In the genomic region with DNA sequence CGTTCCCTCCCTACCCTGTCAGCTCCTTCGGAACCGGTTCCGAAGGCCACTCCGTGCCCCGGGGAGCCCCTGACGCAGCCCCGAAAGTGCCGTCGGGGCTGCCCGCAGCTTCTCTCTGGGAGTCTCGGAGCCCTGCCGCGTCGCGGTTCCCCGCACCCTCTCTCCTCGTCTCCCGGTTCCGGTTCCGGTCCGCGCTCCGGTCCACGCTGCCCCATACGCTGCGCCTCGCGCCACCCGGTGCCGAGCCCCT, we compare ENCODE assay signal across 1 cellular context.
TF ChIP-seq lines count a peak whose summit lies in the region.

No MANE protein-coding gene starts in this region.

TF ChIP-seq in K562, 482 proteins besides CTCF, POLR2A, EP300 and RAD21 (continues in another document):
- TF ChIP-seq, protein P1, sequence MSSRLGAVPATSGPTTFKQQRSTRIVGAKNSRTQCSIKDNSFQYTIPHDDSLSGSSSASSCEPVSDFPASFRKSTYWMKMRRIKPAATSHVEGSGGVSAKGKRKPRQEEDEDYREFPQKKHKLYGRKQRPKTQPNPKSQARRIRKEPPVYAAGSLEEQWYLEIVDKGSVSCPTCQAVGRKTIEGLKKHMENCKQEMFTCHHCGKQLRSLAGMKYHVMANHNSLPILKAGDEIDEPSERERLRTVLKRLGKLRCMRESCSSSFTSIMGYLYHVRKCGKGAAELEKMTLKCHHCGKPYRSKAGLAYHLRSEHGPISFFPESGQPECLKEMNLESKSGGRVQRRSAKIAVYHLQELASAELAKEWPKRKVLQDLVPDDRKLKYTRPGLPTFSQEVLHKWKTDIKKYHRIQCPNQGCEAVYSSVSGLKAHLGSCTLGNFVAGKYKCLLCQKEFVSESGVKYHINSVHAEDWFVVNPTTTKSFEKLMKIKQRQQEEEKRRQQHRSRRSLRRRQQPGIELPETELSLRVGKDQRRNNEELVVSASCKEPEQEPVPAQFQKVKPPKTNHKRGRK (tag; IDR thresholded peaks at IDR 0.05), result no peak
- peak; percentile 92 for TF ChIP-seq CHD1 (IDR thresholded peaks at IDR 0.05; ENCODE audit: low read length)
- peak; percentile 1 for TF ChIP-seq SMAD1 (IDR thresholded peaks at IDR 0.05; ENCODE audit: low read depth, low read length, partially characterized antibody)
- TF ChIP-seq, protein P2, sequence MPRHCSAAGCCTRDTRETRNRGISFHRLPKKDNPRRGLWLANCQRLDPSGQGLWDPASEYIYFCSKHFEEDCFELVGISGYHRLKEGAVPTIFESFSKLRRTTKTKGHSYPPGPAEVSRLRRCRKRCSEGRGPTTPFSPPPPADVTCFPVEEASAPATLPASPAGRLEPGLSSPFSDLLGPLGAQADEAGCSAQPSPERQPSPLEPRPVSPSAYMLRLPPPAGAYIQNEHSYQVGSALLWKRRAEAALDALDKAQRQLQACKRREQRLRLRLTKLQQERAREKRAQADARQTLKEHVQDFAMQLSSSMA (CRISPR knock-in tag; IDR thresholded peaks at IDR 0.05), result no peak
- peak; percentile 90 for TF ChIP-seq GABPA (tag; conservative IDR thresholded peaks at IDR 0.05; ENCODE audit: low read depth)
- no peak for TF ChIP-seq TFAM (CRISPR knock-in tag; conservative IDR thresholded peaks at IDR 0.05)
- TF ChIP-seq RAD51 (IDR thresholded peaks at IDR 0.05; ENCODE audit: borderline replicate concordance, low read depth), result no peak
- TF ChIP-seq SRF (CRISPR knock-in tag; IDR thresholded peaks at IDR 0.05), result no peak
- no peak for TF ChIP-seq BDP1 (IDR thresholded peaks at IDR 0.05; ENCODE audit: insufficient read depth, insufficient read length)
- TF ChIP-seq SMARCA5 (IDR thresholded peaks at IDR 0.05), result no peak
- TF ChIP-seq NCOA6 (IDR thresholded peaks at IDR 0.05), result 0 out of 2 replicates have a peak, but pooled peaks have one; percentile 63
- TF ChIP-seq ZNF224 (CRISPR knock-in tag; IDR thresholded peaks at IDR 0.05), result no peak
- TF ChIP-seq, protein P3, sequence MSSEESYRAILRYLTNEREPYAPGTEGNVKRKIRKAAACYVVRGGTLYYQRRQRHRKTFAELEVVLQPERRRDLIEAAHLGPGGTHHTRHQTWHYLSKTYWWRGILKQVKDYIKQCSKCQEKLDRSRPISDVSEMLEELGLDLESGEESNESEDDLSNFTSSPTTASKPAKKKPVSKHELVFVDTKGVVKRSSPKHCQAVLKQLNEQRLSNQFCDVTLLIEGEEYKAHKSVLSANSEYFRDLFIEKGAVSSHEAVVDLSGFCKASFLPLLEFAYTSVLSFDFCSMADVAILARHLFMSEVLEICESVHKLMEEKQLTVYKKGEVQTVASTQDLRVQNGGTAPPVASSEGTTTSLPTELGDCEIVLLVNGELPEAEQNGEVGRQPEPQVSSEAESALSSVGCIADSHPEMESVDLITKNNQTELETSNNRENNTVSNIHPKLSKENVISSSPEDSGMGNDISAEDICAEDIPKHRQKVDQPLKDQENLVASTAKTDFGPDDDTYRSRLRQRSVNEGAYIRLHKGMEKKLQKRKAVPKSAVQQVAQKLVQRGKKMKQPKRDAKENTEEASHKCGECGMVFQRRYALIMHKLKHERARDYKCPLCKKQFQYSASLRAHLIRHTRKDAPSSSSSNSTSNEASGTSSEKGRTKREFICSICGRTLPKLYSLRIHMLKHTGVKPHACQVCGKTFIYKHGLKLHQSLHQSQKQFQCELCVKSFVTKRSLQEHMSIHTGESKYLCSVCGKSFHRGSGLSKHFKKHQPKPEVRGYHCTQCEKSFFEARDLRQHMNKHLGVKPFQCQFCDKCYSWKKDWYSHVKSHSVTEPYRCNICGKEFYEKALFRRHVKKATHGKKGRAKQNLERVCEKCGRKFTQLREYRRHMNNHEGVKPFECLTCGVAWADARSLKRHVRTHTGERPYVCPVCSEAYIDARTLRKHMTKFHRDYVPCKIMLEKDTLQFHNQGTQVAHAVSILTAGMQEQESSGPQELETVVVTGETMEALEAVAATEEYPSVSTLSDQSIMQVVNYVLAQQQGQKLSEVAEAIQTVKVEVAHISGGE (CRISPR knock-in tag; IDR thresholded peaks at IDR 0.05), result peak in 2 of 3 experiments; percentile 22 to 85; a peak in 1 of 6 replicates
- TF ChIP-seq, protein P4, sequence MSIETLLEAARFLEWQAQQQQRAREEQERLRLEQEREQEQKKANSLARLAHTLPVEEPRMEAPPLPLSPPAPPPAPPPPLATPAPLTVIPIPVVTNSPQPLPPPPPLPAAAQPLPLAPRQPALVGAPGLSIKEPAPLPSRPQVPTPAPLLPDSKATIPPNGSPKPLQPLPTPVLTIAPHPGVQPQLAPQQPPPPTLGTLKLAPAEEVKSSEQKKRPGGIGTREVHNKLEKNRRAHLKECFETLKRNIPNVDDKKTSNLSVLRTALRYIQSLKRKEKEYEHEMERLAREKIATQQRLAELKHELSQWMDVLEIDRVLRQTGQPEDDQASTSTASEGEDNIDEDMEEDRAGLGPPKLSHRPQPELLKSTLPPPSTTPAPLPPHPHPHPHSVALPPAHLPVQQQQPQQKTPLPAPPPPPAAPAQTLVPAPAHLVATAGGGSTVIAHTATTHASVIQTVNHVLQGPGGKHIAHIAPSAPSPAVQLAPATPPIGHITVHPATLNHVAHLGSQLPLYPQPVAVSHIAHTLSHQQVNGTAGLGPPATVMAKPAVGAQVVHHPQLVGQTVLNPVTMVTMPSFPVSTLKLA (conservative IDR thresholded peaks at IDR 0.05), result peak; percentile 38 to 54; a peak in 1 of 4 replicates
- peak; percentile 52; the same call in 1 of the 2 replicates for TF ChIP-seq ELF1 (tag; IDR thresholded peaks at IDR 0.05)
- TF ChIP-seq ATF1 (CRISPR knock-in tag; IDR thresholded peaks at IDR 0.05), result no peak
- TF ChIP-seq ATF1 (tag; IDR thresholded peaks at IDR 0.05), result peak; percentile 23; the same call in 1 of the 2 replicates
- TF ChIP-seq ZNF175 (CRISPR knock-in tag; IDR thresholded peaks at IDR 0.05; ENCODE audit: low read depth), result no peak
- peak; percentile 91 for TF ChIP-seq RBBP5 (IDR thresholded peaks at IDR 0.05; ENCODE audit: borderline replicate concordance, insufficient read depth, low read length, poor library complexity, severe bottlenecking)
- TF ChIP-seq, protein P5, sequence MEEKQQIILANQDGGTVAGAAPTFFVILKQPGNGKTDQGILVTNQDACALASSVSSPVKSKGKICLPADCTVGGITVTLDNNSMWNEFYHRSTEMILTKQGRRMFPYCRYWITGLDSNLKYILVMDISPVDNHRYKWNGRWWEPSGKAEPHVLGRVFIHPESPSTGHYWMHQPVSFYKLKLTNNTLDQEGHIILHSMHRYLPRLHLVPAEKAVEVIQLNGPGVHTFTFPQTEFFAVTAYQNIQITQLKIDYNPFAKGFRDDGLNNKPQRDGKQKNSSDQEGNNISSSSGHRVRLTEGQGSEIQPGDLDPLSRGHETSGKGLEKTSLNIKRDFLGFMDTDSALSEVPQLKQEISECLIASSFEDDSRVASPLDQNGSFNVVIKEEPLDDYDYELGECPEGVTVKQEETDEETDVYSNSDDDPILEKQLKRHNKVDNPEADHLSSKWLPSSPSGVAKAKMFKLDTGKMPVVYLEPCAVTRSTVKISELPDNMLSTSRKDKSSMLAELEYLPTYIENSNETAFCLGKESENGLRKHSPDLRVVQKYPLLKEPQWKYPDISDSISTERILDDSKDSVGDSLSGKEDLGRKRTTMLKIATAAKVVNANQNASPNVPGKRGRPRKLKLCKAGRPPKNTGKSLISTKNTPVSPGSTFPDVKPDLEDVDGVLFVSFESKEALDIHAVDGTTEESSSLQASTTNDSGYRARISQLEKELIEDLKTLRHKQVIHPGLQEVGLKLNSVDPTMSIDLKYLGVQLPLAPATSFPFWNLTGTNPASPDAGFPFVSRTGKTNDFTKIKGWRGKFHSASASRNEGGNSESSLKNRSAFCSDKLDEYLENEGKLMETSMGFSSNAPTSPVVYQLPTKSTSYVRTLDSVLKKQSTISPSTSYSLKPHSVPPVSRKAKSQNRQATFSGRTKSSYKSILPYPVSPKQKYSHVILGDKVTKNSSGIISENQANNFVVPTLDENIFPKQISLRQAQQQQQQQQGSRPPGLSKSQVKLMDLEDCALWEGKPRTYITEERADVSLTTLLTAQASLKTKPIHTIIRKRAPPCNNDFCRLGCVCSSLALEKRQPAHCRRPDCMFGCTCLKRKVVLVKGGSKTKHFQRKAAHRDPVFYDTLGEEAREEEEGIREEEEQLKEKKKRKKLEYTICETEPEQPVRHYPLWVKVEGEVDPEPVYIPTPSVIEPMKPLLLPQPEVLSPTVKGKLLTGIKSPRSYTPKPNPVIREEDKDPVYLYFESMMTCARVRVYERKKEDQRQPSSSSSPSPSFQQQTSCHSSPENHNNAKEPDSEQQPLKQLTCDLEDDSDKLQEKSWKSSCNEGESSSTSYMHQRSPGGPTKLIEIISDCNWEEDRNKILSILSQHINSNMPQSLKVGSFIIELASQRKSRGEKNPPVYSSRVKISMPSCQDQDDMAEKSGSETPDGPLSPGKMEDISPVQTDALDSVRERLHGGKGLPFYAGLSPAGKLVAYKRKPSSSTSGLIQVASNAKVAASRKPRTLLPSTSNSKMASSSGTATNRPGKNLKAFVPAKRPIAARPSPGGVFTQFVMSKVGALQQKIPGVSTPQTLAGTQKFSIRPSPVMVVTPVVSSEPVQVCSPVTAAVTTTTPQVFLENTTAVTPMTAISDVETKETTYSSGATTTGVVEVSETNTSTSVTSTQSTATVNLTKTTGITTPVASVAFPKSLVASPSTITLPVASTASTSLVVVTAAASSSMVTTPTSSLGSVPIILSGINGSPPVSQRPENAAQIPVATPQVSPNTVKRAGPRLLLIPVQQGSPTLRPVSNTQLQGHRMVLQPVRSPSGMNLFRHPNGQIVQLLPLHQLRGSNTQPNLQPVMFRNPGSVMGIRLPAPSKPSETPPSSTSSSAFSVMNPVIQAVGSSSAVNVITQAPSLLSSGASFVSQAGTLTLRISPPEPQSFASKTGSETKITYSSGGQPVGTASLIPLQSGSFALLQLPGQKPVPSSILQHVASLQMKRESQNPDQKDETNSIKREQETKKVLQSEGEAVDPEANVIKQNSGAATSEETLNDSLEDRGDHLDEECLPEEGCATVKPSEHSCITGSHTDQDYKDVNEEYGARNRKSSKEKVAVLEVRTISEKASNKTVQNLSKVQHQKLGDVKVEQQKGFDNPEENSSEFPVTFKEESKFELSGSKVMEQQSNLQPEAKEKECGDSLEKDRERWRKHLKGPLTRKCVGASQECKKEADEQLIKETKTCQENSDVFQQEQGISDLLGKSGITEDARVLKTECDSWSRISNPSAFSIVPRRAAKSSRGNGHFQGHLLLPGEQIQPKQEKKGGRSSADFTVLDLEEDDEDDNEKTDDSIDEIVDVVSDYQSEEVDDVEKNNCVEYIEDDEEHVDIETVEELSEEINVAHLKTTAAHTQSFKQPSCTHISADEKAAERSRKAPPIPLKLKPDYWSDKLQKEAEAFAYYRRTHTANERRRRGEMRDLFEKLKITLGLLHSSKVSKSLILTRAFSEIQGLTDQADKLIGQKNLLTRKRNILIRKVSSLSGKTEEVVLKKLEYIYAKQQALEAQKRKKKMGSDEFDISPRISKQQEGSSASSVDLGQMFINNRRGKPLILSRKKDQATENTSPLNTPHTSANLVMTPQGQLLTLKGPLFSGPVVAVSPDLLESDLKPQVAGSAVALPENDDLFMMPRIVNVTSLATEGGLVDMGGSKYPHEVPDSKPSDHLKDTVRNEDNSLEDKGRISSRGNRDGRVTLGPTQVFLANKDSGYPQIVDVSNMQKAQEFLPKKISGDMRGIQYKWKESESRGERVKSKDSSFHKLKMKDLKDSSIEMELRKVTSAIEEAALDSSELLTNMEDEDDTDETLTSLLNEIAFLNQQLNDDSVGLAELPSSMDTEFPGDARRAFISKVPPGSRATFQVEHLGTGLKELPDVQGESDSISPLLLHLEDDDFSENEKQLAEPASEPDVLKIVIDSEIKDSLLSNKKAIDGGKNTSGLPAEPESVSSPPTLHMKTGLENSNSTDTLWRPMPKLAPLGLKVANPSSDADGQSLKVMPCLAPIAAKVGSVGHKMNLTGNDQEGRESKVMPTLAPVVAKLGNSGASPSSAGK (IDR thresholded peaks at IDR 0.05), result peak; percentile 69; the same call in 1 of the 2 replicates
- TF ChIP-seq CXXC5 (CRISPR knock-in tag; IDR thresholded peaks at IDR 0.05), result peak; percentile 61; the same call in 1 of the 2 replicates
- 0 out of 2 replicates have a peak, but pooled peaks have one; percentile 16 for TF ChIP-seq ETV1 (tag; conservative IDR thresholded peaks at IDR 0.05; ENCODE audit: low read depth)
- TF ChIP-seq POLR2G (IDR thresholded peaks at IDR 0.05; ENCODE audit: low read depth, low read length), result no peak
- TF ChIP-seq, protein P6, sequence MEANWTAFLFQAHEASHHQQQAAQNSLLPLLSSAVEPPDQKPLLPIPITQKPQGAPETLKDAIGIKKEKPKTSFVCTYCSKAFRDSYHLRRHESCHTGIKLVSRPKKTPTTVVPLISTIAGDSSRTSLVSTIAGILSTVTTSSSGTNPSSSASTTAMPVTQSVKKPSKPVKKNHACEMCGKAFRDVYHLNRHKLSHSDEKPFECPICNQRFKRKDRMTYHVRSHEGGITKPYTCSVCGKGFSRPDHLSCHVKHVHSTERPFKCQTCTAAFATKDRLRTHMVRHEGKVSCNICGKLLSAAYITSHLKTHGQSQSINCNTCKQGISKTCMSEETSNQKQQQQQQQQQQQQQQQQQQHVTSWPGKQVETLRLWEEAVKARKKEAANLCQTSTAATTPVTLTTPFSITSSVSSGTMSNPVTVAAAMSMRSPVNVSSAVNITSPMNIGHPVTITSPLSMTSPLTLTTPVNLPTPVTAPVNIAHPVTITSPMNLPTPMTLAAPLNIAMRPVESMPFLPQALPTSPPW (CRISPR knock-in tag; IDR thresholded peaks at IDR 0.05), result 0 out of 2 replicates have a peak, but pooled peaks have one; percentile 9
- 0 out of 2 replicates have a peak, but pooled peaks have one; percentile 6 for TF ChIP-seq ZNF282 (CRISPR knock-in tag; IDR thresholded peaks at IDR 0.05)
- TF ChIP-seq TRIM24 (IDR thresholded peaks at IDR 0.05), result 0 out of 4 replicates have a peak, but pooled peaks of 1 of the 2 experiments have one; percentile 30
- no peak for TF ChIP-seq MIER1 (IDR thresholded peaks at IDR 0.05; ENCODE audit: low read depth)
- TF ChIP-seq KDM5B (IDR thresholded peaks at IDR 0.05; ENCODE audit: insufficient replicate concordance, low read depth, low read length), result peak; percentile 40
- TF ChIP-seq EP400 (IDR thresholded peaks at IDR 0.05), result peak; percentile 64; the same call in 1 of the 2 replicates
- peak; percentile 14; the same call in 1 of the 2 replicates for TF ChIP-seq ERF (CRISPR knock-in tag; IDR thresholded peaks at IDR 0.05)
- no peak for TF ChIP-seq RFX5 (IDR thresholded peaks at IDR 0.05; ENCODE audit: low read depth, low read length)
- TF ChIP-seq ZNF586 (CRISPR knock-in tag; conservative IDR thresholded peaks at IDR 0.05), result no peak
- TF ChIP-seq, protein P7, sequence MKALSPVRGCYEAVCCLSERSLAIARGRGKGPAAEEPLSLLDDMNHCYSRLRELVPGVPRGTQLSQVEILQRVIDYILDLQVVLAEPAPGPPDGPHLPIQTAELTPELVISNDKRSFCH (CRISPR knock-in tag; IDR thresholded peaks at IDR 0.05), result no peak
- TF ChIP-seq, protein P7 (tag; IDR thresholded peaks at IDR 0.05), result peak; percentile 37; the same call in 1 of the 2 replicates
